Comparison of ENCODE assay signal across 8 cellular contexts in the genomic region with DNA sequence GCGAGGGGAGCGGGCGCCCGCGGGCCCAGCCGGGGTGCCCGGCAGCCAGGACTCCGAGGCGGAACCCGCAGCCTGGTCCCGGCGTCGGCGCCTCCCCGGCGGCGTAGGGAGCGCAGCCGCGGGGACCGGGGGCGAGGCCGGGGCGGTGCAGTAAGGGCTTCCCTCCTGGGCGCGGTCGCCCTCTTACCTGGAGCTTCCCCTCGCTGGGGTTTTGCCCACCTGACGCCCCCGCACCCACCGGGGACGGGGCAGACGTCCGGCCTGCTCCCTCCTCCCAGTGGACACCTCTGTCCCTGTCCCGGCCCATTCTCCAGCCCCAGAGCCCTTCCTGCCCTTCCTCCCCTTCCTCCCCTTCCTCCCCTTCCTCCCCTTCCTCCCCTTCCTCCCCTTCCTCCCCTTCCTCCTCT. TPM values are rescaled to one million over a fixed set of nuclear protein-coding genes. Genes with fewer than 3 reads are reported as not detected.
DNase-seq lines count a peak whose midpoint lies in the region; ATAC-seq and TF ChIP-seq lines count a peak whose summit lies in the region.

No MANE protein-coding gene starts in this region.

- no peak for DNase-seq in activated T-helper 2 cell treated with anti-CD3 and anti-CD28 coated beads, Interferon-gamma antibody, Interleukin-2, Interleukin-4, amounts not matched to agents 10 μg/mL and 5 μg/mL and 100 μg/mL, durations not matched to agents 14 hours and 24 hours and 36 hours (ENCODE audit: low spot score)
- DNase-seq in left cardiac atrium (no peak), H4 (ENCODE audit: low spot score) (no peak), amniotic stem cell (lab: John Stamatoyannopoulos, UW) (no peak)

- H3K4me3 ChIP-seq in GM08714 (ENCODE audit: low read length) (peak overlapping the region; percentile 87), skeletal muscle tissue (ENCODE audit: low read length in 3 of 3) (peak overlapping the region; percentile 70 to 87 (median 80))

- peaks cover 0 to 4% (median 0%) of the 10 kb centered on the region in 3 donors for H3K27me3 ChIP-seq in skeletal muscle tissue (ENCODE audit: control insufficient read depth in 3 of 3, insufficient read depth in 3 of 3, low read length in 3 of 3)

- H3K9ac ChIP-seq in skeletal muscle tissue (ENCODE audit: low read depth in 1 of 3, low read length in 3 of 3), result peak overlapping the region; percentile 53 to 86 (median 65)

- intact Hi-C loops in activated T-helper 2 cell treated with anti-CD3 and anti-CD28 coated beads, Interferon-gamma antibody, Interleukin-2, Interleukin-4, amounts not matched to agents 10 μg/mL and 5 μg/mL and 100 μg/mL, durations not matched to agents 14 hours and 24 hours and 36 hours (cut with micrococcal nuclease), result loop anchor here (1.0 to 2.0 kb wide), 3 partner anchors 29 to 76 kb away; partner anchors contain the start of genes TROAP and TUBA1A
- intact Hi-C loops in left cardiac atrium (cut with DNase I), result no loop called here

- H3K36me3 Mint-ChIP-seq in activated T-helper 2 cell treated with anti-CD3 and anti-CD28 coated beads, Interferon-gamma antibody, Interleukin-2, Interleukin-4, amounts not matched to agents 10 μg/mL and 5 μg/mL and 100 μg/mL, durations not matched to agents 14 hours and 24 hours and 36 hours (ENCODE audit: low read depth), result peaks cover 43% of the 10 kb centered on the region

- no peak for TF ChIP-seq EP300 in Ishikawa (IDR thresholded peaks at IDR 0.05; ENCODE audit: borderline replicate concordance)

- ATAC-seq in GM21528 (IDR thresholded peaks at IDR 0.05; ENCODE audit: low FRiP score, unreplicated experiment) (peak; percentile 30), left cardiac atrium (peak; percentile 49 to 56)

- no peaks in the 10 kb centered on the region for H3K27me3 Mint-ChIP-seq in activated T-helper 2 cell treated with anti-CD3 and anti-CD28 coated beads, Interferon-gamma antibody, Interleukin-2, Interleukin-4, amounts not matched to agents 10 μg/mL and 5 μg/mL and 100 μg/mL, durations not matched to agents 14 hours and 24 hours and 36 hours (ENCODE audit: low read depth)

- no peaks in the 10 kb centered on the region for H3K9me3 ChIP-seq in skeletal muscle tissue (ENCODE audit: control insufficient read depth in 3 of 3, low read length in 3 of 3)

- peak overlapping the region; percentile 100 for H3K4me3 Mint-ChIP-seq in activated T-helper 2 cell treated with anti-CD3 and anti-CD28 coated beads, Interferon-gamma antibody, Interleukin-2, Interleukin-4, amounts not matched to agents 10 μg/mL and 5 μg/mL and 100 μg/mL, durations not matched to agents 14 hours and 24 hours and 36 hours (ENCODE audit: low read depth)

- H3K27ac Mint-ChIP-seq in activated T-helper 2 cell treated with anti-CD3 and anti-CD28 coated beads, Interferon-gamma antibody, Interleukin-2, Interleukin-4, amounts not matched to agents 10 μg/mL and 5 μg/mL and 100 μg/mL, durations not matched to agents 14 hours and 24 hours and 36 hours, result peak overlapping the region; percentile 98

- no peaks in the 10 kb centered on the region for H3K36me3 ChIP-seq in skeletal muscle tissue (ENCODE audit: control insufficient read depth in 3 of 3, insufficient read depth in 3 of 3, low read length in 3 of 3)

- H3K9me3 Mint-ChIP-seq in activated T-helper 2 cell treated with anti-CD3 and anti-CD28 coated beads, Interferon-gamma antibody, Interleukin-2, Interleukin-4, amounts not matched to agents 10 μg/mL and 5 μg/mL and 100 μg/mL, durations not matched to agents 14 hours and 24 hours and 36 hours, result no peaks in the 10 kb centered on the region

- peak overlapping the region; percentile 92 for H3K27ac ChIP-seq in skeletal muscle tissue (ENCODE audit: low read depth, low read length)

- no peak for TF ChIP-seq RAD21 in Ishikawa (IDR thresholded peaks at IDR 0.05; ENCODE audit: low read depth)

- H3K4me1 ChIP-seq in skeletal muscle tissue (ENCODE audit: control insufficient read depth in 3 of 3, insufficient read depth in 3 of 3, low read length in 3 of 3), result peaks cover 0 to 11% (median 3%) of the 10 kb centered on the region in 3 donors

- H3K4me1 Mint-ChIP-seq in activated T-helper 2 cell treated with anti-CD3 and anti-CD28 coated beads, Interferon-gamma antibody, Interleukin-2, Interleukin-4, amounts not matched to agents 10 μg/mL and 5 μg/mL and 100 μg/mL, durations not matched to agents 14 hours and 24 hours and 36 hours (ENCODE audit: low read depth), result peaks cover 39% of the 10 kb centered on the region

TF ChIP-seq in Ishikawa, 13 proteins besides CTCF, POLR2A, EP300 and RAD21:
- no peak for TF ChIP-seq TEAD4 (IDR thresholded peaks at IDR 0.05)
- peak; percentile 93 for TF ChIP-seq ZBTB7A (IDR thresholded peaks at IDR 0.05; ENCODE audit: low read depth)
- TF ChIP-seq TAF1 (IDR thresholded peaks at IDR 0.05; ENCODE audit: low read depth), result peak; percentile 54; the same call in 1 of the 2 replicates
- TF ChIP-seq, protein P1, sequence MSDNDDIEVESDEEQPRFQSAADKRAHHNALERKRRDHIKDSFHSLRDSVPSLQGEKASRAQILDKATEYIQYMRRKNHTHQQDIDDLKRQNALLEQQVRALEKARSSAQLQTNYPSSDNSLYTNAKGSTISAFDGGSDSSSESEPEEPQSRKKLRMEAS (IDR thresholded peaks at IDR 0.05), result no peak
- peak; percentile 55; the same call in 1 of the 2 replicates for TF ChIP-seq YY1 (IDR thresholded peaks at IDR 0.05; ENCODE audit: low read depth)
- TF ChIP-seq FOXM1 (IDR thresholded peaks at IDR 0.05; ENCODE audit: borderline replicate concordance, low read depth), result no peak
- no peak for TF ChIP-seq NFIC (IDR thresholded peaks at IDR 0.05)
- TF ChIP-seq USF1 (IDR thresholded peaks at IDR 0.05), result no peak
- TF ChIP-seq REST (IDR thresholded peaks at IDR 0.05; ENCODE audit: low read depth), result peak; percentile 23; the same call in 1 of the 2 replicates
- TF ChIP-seq TCF12 (IDR thresholded peaks at IDR 0.05; ENCODE audit: low read depth), result peak; percentile 43; the same call in 1 of the 2 replicates
- no peak for TF ChIP-seq CEBPB (IDR thresholded peaks at IDR 0.05)
- no peak for TF ChIP-seq CREB1 (IDR thresholded peaks at IDR 0.05; ENCODE audit: low read depth)
- peak; percentile 93 for TF ChIP-seq EGR1 (IDR thresholded peaks at IDR 0.05)

RNA-seq across cellular contexts. Expression of gene TUBA1C, which starts 0.4 kb away (rescaled TPM):
- 349 and 355 TPM in 2 replicates for total RNA-seq in activated T-helper 2 cell treated with anti-CD3 and anti-CD28 coated beads, Interferon-gamma antibody, Interleukin-2, Interleukin-4, amounts not matched to agents 10 μg/mL and 5 μg/mL and 100 μg/mL, durations not matched to agents 14 hours and 24 hours and 36 hours
- total RNA-seq in left cardiac atrium, result 10 to 100 TPM; 68.0 to 99.9 TPM
- 34.4 TPM for total RNA-seq in skeletal muscle tissue
- 1,223 and 1,559 TPM in 2 replicates for total RNA-seq in H4 (2014; rRNA removed; shearing (Covaris generic))

RNA-seq across cellular contexts. Expression of gene PRPH, which starts 30.5 kb away (rescaled TPM):
- not detected in 2 replicates for total RNA-seq in activated T-helper 2 cell treated with anti-CD3 and anti-CD28 coated beads, Interferon-gamma antibody, Interleukin-2, Interleukin-4, amounts not matched to agents 10 μg/mL and 5 μg/mL and 100 μg/mL, durations not matched to agents 14 hours and 24 hours and 36 hours
- total RNA-seq in left cardiac atrium, result under 1 TPM in 1 of 2 donors, not detected in 1; 0.59 TPM
- 2.6 TPM for total RNA-seq in skeletal muscle tissue
- 0.10 TPM in 1 of 2 replicates, not detected in the other for total RNA-seq in H4 (2014; rRNA removed; shearing (Covaris generic))

RNA-seq across cellular contexts. Expression of gene TROAP, which starts 58.6 kb away (rescaled TPM):
- 58.3 and 59.3 TPM in 2 replicates for total RNA-seq in activated T-helper 2 cell treated with anti-CD3 and anti-CD28 coated beads, Interferon-gamma antibody, Interleukin-2, Interleukin-4, amounts not matched to agents 10 μg/mL and 5 μg/mL and 100 μg/mL, durations not matched to agents 14 hours and 24 hours and 36 hours
- 1 to 10 TPM in 1 of 2 donors, not detected in 1; 1.5 TPM for total RNA-seq in left cardiac atrium
- 3.1 TPM for total RNA-seq in skeletal muscle tissue
- 39.8 and 56.9 TPM in 2 replicates for total RNA-seq in H4 (2014; rRNA removed; shearing (Covaris generic))
